In genomic region chr19:43354305-43354627, GRCh38 we compare ENCODE assay signal across 20 cellular contexts. TPM values are rescaled to one million over a fixed set of nuclear protein-coding genes. Genes with fewer than 3 reads are reported as not detected.
DNase-seq lines count a peak whose midpoint lies in the region; FAIRE-seq and TF ChIP-seq lines count a peak whose summit lies in the region.
"Had no signal": no experiment of that assay in that cellular context is flagged by ENCODE, and none has a peak within 500 bp of the region (broad histone marks: within the 10 kb centered on the region; RNA-seq: fewer than 3 reads in every experiment).

No MANE protein-coding gene starts in this region.

- 4% methylated on average over 5 of the region's 19 CpGs; no CpG with 5 or more reads in 1 of the 2 experiments for WGBS in H1 (ENCODE audit: extremely low coverage in 1 of 2, insufficient coverage in 1 of 2, insufficient read length in 1 of 2, insufficient replicate concordance in 2 of 2, low coverage in 1 of 2, low lambda C conversion rate in 2 of 2, missing lambda C conversion rate in 1 of 2), 2 experiments
- WGBS in sigmoid colon, 2 donors = 10 to 13% methylated on average over 19 of the region's 19 CpGs

- H3K18ac ChIP-seq in H1 (ENCODE audit: extremely low read depth, low read length) = no peak overlapping the region; the same call in 1 of the 2 replicates

- H3K27me3 ChIP-seq in H1 (replicated peaks in 1 of 4; ENCODE audit: control insufficient read depth in 3 of 4, extremely low read depth in 1 of 4, insufficient read depth in 3 of 4, low read length in 3 of 4) (peaks cover 0 to 6% (median 4%) of the 10 kb centered on the region in 4 experiments; a peak in 3 of 7 replicates), mononuclear cell (ENCODE audit: insufficient read depth, low read length) (no peaks in the 10 kb centered on the region), sigmoid colon (peaks cover 4 to 19% (median 9%) of the 10 kb centered on the region in 3 donors)
- H3K27me3 ChIP-seq: foreskin keratinocyte, ovary had no signal

- H3K79me1 ChIP-seq in H1 (ENCODE audit: low read depth, low read length) = no peaks in the 10 kb centered on the region

- H2BK5ac ChIP-seq in H1 (ENCODE audit: low read depth, low read length) = no peak overlapping the region

- no peak for TF ChIP-seq POLR2A in H1 (IDR thresholded peaks at IDR 0.05; ENCODE audit: control extremely low read depth in 1 of 2, low read depth in 2 of 2, low read length in 2 of 2)
- TF ChIP-seq POLR2A in sigmoid colon (IDR thresholded peaks at IDR 0.05) = no peak

- H3K23me2 ChIP-seq in H1 (ENCODE audit: low read depth, low read length) = peaks cover 7% of the 10 kb centered on the region; the same call in 1 of the 2 replicates

- H2AK5ac ChIP-seq in H1 (ENCODE audit: low read depth, low read length) = no peak overlapping the region

- H3K4me1 ChIP-seq in H1 (replicated peaks in 1 of 4; ENCODE audit: control insufficient read depth in 3 of 4, insufficient read depth in 4 of 4, low read length in 3 of 4) (peaks cover 0 to 4% (median 1%) of the 10 kb centered on the region in 4 experiments; a peak in 2 of 7 replicates), mononuclear cell (ENCODE audit: insufficient read depth, low read length) (peaks cover 11% of the 10 kb centered on the region), sigmoid colon (no peaks in the 10 kb centered on the region)
- H3K4me1 ChIP-seq: foreskin keratinocyte, suprapubic skin had no signal

- H2BK120ac ChIP-seq in H1 (replicated peaks; ENCODE audit: low read depth, low read length) = no peak overlapping the region

- peak overlapping the region; percentile 93 for H4K91ac ChIP-seq in H1 (replicated peaks; ENCODE audit: insufficient read length, low read length)

- H2AFZ ChIP-seq in H1 (ENCODE audit: low read length) = 0 out of 2 replicates have a peak overlapping the region, but pooled peaks have one; percentile 69

- H3K4me3 ChIP-seq in H1 (ENCODE audit: extremely low read depth in 1 of 4, insufficient read depth in 2 of 4, low read depth in 3 of 4, low read length in 4 of 4) = peak overlapping the region; percentile 76 to 82 (median 81)
- H3K4me3 ChIP-seq in mononuclear cell (ENCODE audit: low read length) = peak overlapping the region; percentile 8
- no peak overlapping the region for H3K4me3 ChIP-seq in sigmoid colon
- H3K4me3 ChIP-seq: ovary, smooth muscle cell, suprapubic skin had no signal

- no peak overlapping the region for H3K23ac ChIP-seq in H1 (ENCODE audit: insufficient read length)

- no peak overlapping the region for H3K4ac ChIP-seq in H1 (replicated peaks; ENCODE audit: insufficient read length, low read depth, low read length)

- CTCF ChIA-PET in H1 (lab: Charles Lee; ENCODE audit: partially characterized antibody) = no interaction called here

- H3K36me3 ChIP-seq in H1 (ENCODE audit: control insufficient read depth in 2 of 4, insufficient read depth in 4 of 4, low read length in 3 of 4) (no peaks in the 10 kb centered on the region), sigmoid colon (no peaks in the 10 kb centered on the region)
- H3K36me3 ChIP-seq: ovary, suprapubic skin had no signal

- TF ChIP-seq RAD21 in H1 (IDR thresholded peaks at IDR 0.05 in 1 of 2, conservative IDR thresholded peaks at IDR 0.05 in 1 of 2; ENCODE audit: low read depth in 2 of 2, low read length in 2 of 2) = no peak

- H2BK15ac ChIP-seq in H1 (ENCODE audit: low read length) = no peak overlapping the region

- POLR2A ChIA-PET in H1 (lab: Charles Lee; ENCODE audit: partially characterized antibody) = no interaction called here

- 0 out of 2 replicates have a peak overlapping the region, but pooled peaks have one; percentile 17 for H2BK12ac ChIP-seq in H1 (ENCODE audit: low read depth, low read length)

- TF ChIP-seq EP300 in H1 (IDR thresholded peaks at IDR 0.05; ENCODE audit: borderline replicate concordance in 1 of 2, low read depth in 2 of 2, low read length in 2 of 2) (peak in 1 of 2 experiments; percentile 87; a peak in 1 of 3 replicates), sigmoid colon (IDR thresholded peaks at IDR 0.05) (no peak)

- intact Hi-C loops in sigmoid colon (cut with DNase I) = no loop called here

- H3K79me2 ChIP-seq in H1 (ENCODE audit: control insufficient read depth in 1 of 2, insufficient read depth in 2 of 2, low read length in 2 of 2) = no peaks in the 10 kb centered on the region

- H3K27ac ChIP-seq in H1 (ENCODE audit: low read depth, low read length) = no peak overlapping the region
- no peak overlapping the region for H3K27ac ChIP-seq in sigmoid colon
- H3K27ac ChIP-seq: foreskin keratinocyte, HL-60, ovary, suprapubic skin had no signal

- H4K5ac ChIP-seq in H1 (ENCODE audit: insufficient read length, low read depth, low read length) = peak overlapping the region; percentile 21

- FAIRE-seq in H1 (lab: Jason Lieb, UNC) = no peak
- FAIRE-seq: GM12891 had no signal

- H4K20me1 ChIP-seq in H1 (replicated peaks in 1 of 2; ENCODE audit: control insufficient read depth in 1 of 2, insufficient read depth in 2 of 2, low read length in 2 of 2) = no peaks in the 10 kb centered on the region

- no peak overlapping the region for H3K14ac ChIP-seq in H1 (ENCODE audit: insufficient read length)

- peak overlapping the region; percentile 90 to 96 for H3K4me2 ChIP-seq in H1 (ENCODE audit: insufficient read depth in 1 of 2, low read depth in 2 of 2, low read length in 2 of 2)
- H3K4me2 ChIP-seq: smooth muscle cell had no signal

- no peak overlapping the region for H4K8ac ChIP-seq in H1 (ENCODE audit: extremely low read depth, insufficient read depth, low read length)

- no peak for TF ChIP-seq CTCF in H1 (IDR thresholded peaks at IDR 0.05; ENCODE audit: control extremely low read depth in 1 of 3, insufficient read depth in 1 of 3, low read depth in 1 of 3, low read length in 3 of 3)
- no peak for TF ChIP-seq CTCF in sigmoid colon (IDR thresholded peaks at IDR 0.05)

- no peaks in the 10 kb centered on the region for H3K9me3 ChIP-seq in H1 (ENCODE audit: insufficient read depth in 2 of 2, low read depth in 1 of 2, low read length in 1 of 2)
- no peaks in the 10 kb centered on the region for H3K9me3 ChIP-seq in mononuclear cell (ENCODE audit: low read depth, low read length)
- H3K9me3 ChIP-seq in sigmoid colon = no peaks in the 10 kb centered on the region
- H3K9me3 ChIP-seq: ovary, suprapubic skin had no signal

- 0 out of 7 replicates have a peak overlapping the region, but pooled peaks of 1 of the 4 experiments have one; percentile 24 for H3K9ac ChIP-seq in H1 (replicated peaks in 1 of 4; ENCODE audit: extremely low read depth in 1 of 4, low read depth in 3 of 4, low read length in 3 of 4)

- DNase-seq in NCI-H146 treated with DMSO at 0.1 percent for 48 hours (lab: John Stamatoyannopoulos, UW; ENCODE audit: unreplicated experiment) = peak; percentile 51
- peak; percentile 17 to 83 for DNase-seq in H1 (ENCODE audit: low read depth in 1 of 2, low spot score in 2 of 2)
- DNase-seq in sigmoid colon = peak; percentile 44
- no peak for DNase-seq in DMS114 treated with DMSO at 0.1 percent for 48 hours (lab: John Stamatoyannopoulos, UW; ENCODE audit: unreplicated experiment)
- no peak for DNase-seq in 8988T
- no peak for DNase-seq in dedifferentiated amniotic fluid mesenchymal stem cell (ENCODE audit: extremely low spot score)
- DNase-seq: activated effector memory CD4-positive, alpha-beta T cell treated with anti-CD3 and anti-CD28 coated beads, Interleukin-2, amount 50 U/mL, for 16 hours; Calu3; foreskin keratinocyte; GDM1; KG1; NCI-H1048; ovary; T1000 had no signal

- no peak overlapping the region for H2BK20ac ChIP-seq in H1 (ENCODE audit: low read length)

- no peak overlapping the region for H3K56ac ChIP-seq in H1 (replicated peaks; ENCODE audit: insufficient read length, low read depth, low read length)

TF ChIP-seq in H1, 55 proteins besides CTCF, POLR2A, EP300 and RAD21 (continues in another document):
- TF ChIP-seq EZH2 (IDR thresholded peaks at IDR 0.05; ENCODE audit: low read depth, low read length, severe bottlenecking) (no peak), RNF2 (IDR thresholded peaks at IDR 0.05; ENCODE audit: borderline replicate concordance, low read depth, low read length, missing control alignments, poor library complexity, severe bottlenecking) (no peak), KDM4A (IDR thresholded peaks at IDR 0.05; ENCODE audit: low read depth, low read length, severe bottlenecking) (peak; percentile 98), RXRA (IDR thresholded peaks at IDR 0.05; ENCODE audit: insufficient read depth, low read depth, low read length) (no peak), ASH2L (IDR thresholded peaks at IDR 0.05; ENCODE audit: low read length) (peak; percentile 90), SUZ12 (IDR thresholded peaks at IDR 0.05; ENCODE audit: low read length) (peak; percentile 28; the same call in 1 of the 2 replicates), KDM5A (IDR thresholded peaks at IDR 0.05; ENCODE audit: low read length) (no peak), MAX (IDR thresholded peaks at IDR 0.05) (peak; percentile 19; the same call in 1 of the 2 replicates), TAF1 (IDR thresholded peaks at IDR 0.05; ENCODE audit: low read depth, low read length) (no peak), KDM1A (IDR thresholded peaks at IDR 0.05; ENCODE audit: borderline replicate concordance, low read length) (peak; percentile 30; the same call in 1 of the 2 replicates), TBP (IDR thresholded peaks at IDR 0.05; ENCODE audit: low read depth, low read length) (peak; percentile 48; the same call in 1 of the 2 replicates), RBBP5 (IDR thresholded peaks at IDR 0.05; ENCODE audit: borderline replicate concordance, low read depth, low read length) (peak; percentile 79; the same call in 1 of the 2 replicates), EGR1 (IDR thresholded peaks at IDR 0.05; ENCODE audit: borderline replicate concordance, low read depth, low read length) (peak; percentile 66; the same call in 1 of the 2 replicates)

RNA-seq across cellular contexts. Expression of gene CD177, which starts 0.8 kb away (rescaled TPM):
- total RNA-seq in H1 (2021; fragmentation: NEBNext Ultra II Directional; extraction: Animal tissue kit (Norgen Biotek cat#: 25700)) = 3.4 and 4.2 TPM in 2 replicates
- polyA plus RNA-seq in H1 (2011; rRNA removed) (10.0 and 10.5 TPM in 2 replicates), sigmoid colon (10 to 100 TPM; 54.1 to 91.8 (median 62.7) TPM)
- polyA plus RNA-seq in H1 (2011; cell fraction: cytosol; rRNA removed) = 6.8 TPM
- polyA plus RNA-seq in H1 (2011; cell fraction: nucleus; rRNA removed) = 9.5 TPM
- polyA plus RNA-seq in H1 (2012, experiment 1 of 2) = 2.0 to 4.4 TPM (median 3.5 TPM) in 4 replicates
- polyA plus RNA-seq in H1 (2012, experiment 2 of 2) = 2.1 TPM
- 3.7 TPM for polyA plus RNA-seq in H1 (2013, experiment 1 of 2)
- polyA plus RNA-seq in H1 (2013, experiment 2 of 2) = 3.9 TPM
- 4.5 and 4.7 TPM in 2 replicates for polyA minus RNA-seq in H1 (2011; rRNA and poly(A)+ RNA removed)
- 2.8 TPM for polyA minus RNA-seq in H1 (2011; cell fraction: cytosol; rRNA and poly(A)+ RNA removed)
- polyA minus RNA-seq in H1 (2011; cell fraction: nucleus; rRNA and poly(A)+ RNA removed) = 2.2 TPM
- total RNA-seq in mononuclear cell (not detected), sigmoid colon (under 1 TPM in 1 of 4 donors, not detected in 3; 0.14 TPM)
- total RNA-seq: SK-MEL-5, smooth muscle cell had no signal
- polyA plus RNA-seq: smooth muscle cell had no signal

Comparison
In these comparisons a context has a peak if more than half of its experiments do, and no peak if none do; other contexts are left out.
1. DNase-seq: peak in NCI-H146 treated with DMSO at 0.1 percent for 48 hours (single experiment), H1 (2 of 2) and sigmoid colon (single experiment); none in DMS114 treated with DMSO at 0.1 percent for 48 hours (single experiment), 8988T (single experiment) and dedifferentiated amniotic fluid mesenchymal stem cell (single experiment).
2. H3K4me3 ChIP-seq: peak in H1 (4 of 4) and mononuclear cell (single experiment); none in sigmoid colon (0 of 4).